ENCODE assay signal across 1 cellular context in genomic region chr14:22333408-22334274, GRCh38.
TF ChIP-seq lines count a peak whose summit lies in the region.

No MANE protein-coding gene starts in this region.

TF ChIP-seq in HepG2, 621 proteins besides CTCF, POLR2A, EP300 and RAD21 (continued from another document and continues in another):
- TF ChIP-seq CEBPZ (IDR thresholded peaks at IDR 0.05; ENCODE audit: low read length) (no peak), ZNF580 (CRISPR knock-in tag; IDR thresholded peaks at IDR 0.05; ENCODE audit: borderline replicate concordance, low read depth) (no peak), PRDM15 (CRISPR knock-in tag; IDR thresholded peaks at IDR 0.05) (no peak), CERS6 (CRISPR knock-in tag; IDR thresholded peaks at IDR 0.05) (no peak), HMG20B (CRISPR knock-in tag; conservative IDR thresholded peaks at IDR 0.05) (peak; percentile 76; the same call in 1 of the 2 replicates), BRF2 (CRISPR knock-in tag; IDR thresholded peaks at IDR 0.05) (no peak), HCFC1 (IDR thresholded peaks at IDR 0.05; ENCODE audit: low read depth, low read length) (no peak), BCL6 (CRISPR knock-in tag; IDR thresholded peaks at IDR 0.05) (peak; percentile 99), ZNF737 (CRISPR knock-in tag; IDR thresholded peaks at IDR 0.05; ENCODE audit: borderline replicate concordance) (no peak), MLX (CRISPR knock-in tag; IDR thresholded peaks at IDR 0.05) (no peak), ZMYM4 (CRISPR knock-in tag; IDR thresholded peaks at IDR 0.05) (no peak), ARID4A (CRISPR knock-in tag; IDR thresholded peaks at IDR 0.05; ENCODE audit: borderline replicate concordance) (no peak), SNRNP70 (IDR thresholded peaks at IDR 0.05; ENCODE audit: low read depth, low read length) (no peak), CREB1 (IDR thresholded peaks at IDR 0.05) (peak; percentile 87), CREB1 (CRISPR knock-in tag; IDR thresholded peaks at IDR 0.05) (peak; percentile 71; the same call in 1 of the 2 replicates), STAT5B (CRISPR knock-in tag; IDR thresholded peaks at IDR 0.05) (no peak), NCOR1 (IDR thresholded peaks at IDR 0.05; ENCODE audit: borderline replicate concordance, low read length) (peak; percentile 59), ZNF660 (CRISPR knock-in tag; IDR thresholded peaks at IDR 0.05; ENCODE audit: borderline replicate concordance, low read depth) (no peak), TBP (CRISPR knock-in tag; IDR thresholded peaks at IDR 0.05) (no peak), ZC3H4 (CRISPR knock-in tag; IDR thresholded peaks at IDR 0.05; ENCODE audit: borderline replicate concordance) (no peak), GMEB1 (CRISPR knock-in tag; IDR thresholded peaks at IDR 0.05; ENCODE audit: borderline replicate concordance) (no peak), LCORL (IDR thresholded peaks at IDR 0.05) (peak; percentile 65; the same call in 1 of the 2 replicates), LCORL (CRISPR knock-in tag; IDR thresholded peaks at IDR 0.05) (no peak), MLXIP (CRISPR knock-in tag; IDR thresholded peaks at IDR 0.05; ENCODE audit: borderline replicate concordance) (no peak), SYNCRIP (IDR thresholded peaks at IDR 0.05; ENCODE audit: insufficient read depth, low read depth, low read length) (no peak), KDM5B (CRISPR knock-in tag; IDR thresholded peaks at IDR 0.05; ENCODE audit: borderline replicate concordance) (no peak), BRD4 (CRISPR knock-in tag; IDR thresholded peaks at IDR 0.05) (no peak), SMAD3 (CRISPR knock-in tag; IDR thresholded peaks at IDR 0.05) (0 out of 2 replicates have a peak, but pooled peaks have one; percentile 76), FOXA1 (IDR thresholded peaks at IDR 0.05) (peak; percentile 93), FOXA1 (CRISPR knock-in tag; IDR thresholded peaks at IDR 0.05) (peak; percentile 96), DBP (CRISPR knock-in tag; IDR thresholded peaks at IDR 0.05; ENCODE audit: not compliant biosample characterization) (no peak), CREM (IDR thresholded peaks at IDR 0.05) (peak; percentile 79), CREM (CRISPR knock-in tag; IDR thresholded peaks at IDR 0.05) (no peak), ZNF598 (CRISPR knock-in tag; IDR thresholded peaks at IDR 0.05; ENCODE audit: borderline replicate concordance) (no peak)
